13 cellular contexts compared by ENCODE assay signal in genomic region chr12:50275545-50275944, GRCh38. TPM values are rescaled to one million over a fixed set of nuclear protein-coding genes. Genes with fewer than 3 reads are reported as not detected.
DNase-seq lines count a peak whose midpoint lies in the region; ATAC-seq and TF ChIP-seq lines count a peak whose summit lies in the region.
"Had no signal": no experiment of that assay in that cellular context is flagged by ENCODE, and none has a peak within 500 bp of the region (broad histone marks: within the 10 kb centered on the region; RNA-seq: fewer than 3 reads in every experiment).

No MANE protein-coding gene starts in this region.

- H3K27me3 ChIP-seq in ascending aorta = no peaks in the 10 kb centered on the region
- H3K27me3 ChIP-seq in right atrium auricular region = no peaks in the 10 kb centered on the region
- H3K27me3 ChIP-seq: BLaER1 treated with 17β-estradiol and CSF1 and Interleukin-3, amounts not matched to agents 10 nM and 100 nM had no signal

- no peak for TF ChIP-seq CTCF in ascending aorta (IDR thresholded peaks at IDR 0.05)
- no peak for TF ChIP-seq CTCF in right atrium auricular region (IDR thresholded peaks at IDR 0.05)
- TF ChIP-seq CTCF in WTC11 (IDR thresholded peaks at IDR 0.05) = no peak
- TF ChIP-seq CTCF in GM10266 (IDR thresholded peaks at IDR 0.05; ENCODE audit: control insufficient read depth, insufficient read depth, low read depth, missing control alignments) = no peak

- H3K27ac ChIP-seq in ascending aorta = peak overlapping the region; percentile 38 to 43
- peak overlapping the region; percentile 42 to 56 for H3K27ac ChIP-seq in right atrium auricular region
- H3K27ac ChIP-seq: BLaER1 treated with 17β-estradiol and CSF1 and Interleukin-3, amounts not matched to agents 10 nM and 100 nM; GM23248 had no signal

- H3K9me3 ChIP-seq in ascending aorta (no peaks in the 10 kb centered on the region), right atrium auricular region (no peaks in the 10 kb centered on the region)
- H3K9me3 ChIP-seq: BLaER1 treated with 17β-estradiol and CSF1 and Interleukin-3, amounts not matched to agents 10 nM and 100 nM had no signal

- ATAC-seq in WTC11 (no peak), HG02852 (IDR thresholded peaks at IDR 0.05; ENCODE audit: unreplicated experiment) (no peak)

- H3K4me1 ChIP-seq in ascending aorta (peaks cover 0 to 4% of the 10 kb centered on the region in 2 donors), right atrium auricular region (peaks cover 0 to 10% of the 10 kb centered on the region in 2 donors)

- POLR2A ChIA-PET in WTC11 (lab: Charles Lee) = no interaction called here

- no peak overlapping the region for H3K4me3 Mint-ChIP-seq in WTC11
- H3K4me3 Mint-ChIP-seq: memory B cell had no signal

- no peaks in the 10 kb centered on the region for H3K9me3 Mint-ChIP-seq in WTC11
- H3K9me3 Mint-ChIP-seq: brain, memory B cell had no signal

- peaks cover 12% of the 10 kb centered on the region for H3K4me1 Mint-ChIP-seq in WTC11
- H3K4me1 Mint-ChIP-seq: brain, memory B cell had no signal

- CTCF ChIA-PET in WTC11 (lab: Charles Lee) = no interaction called here

- DNase-seq in HT-29 (ENCODE audit: low spot score) = peak; percentile 90
- no peak for DNase-seq in ascending aorta (ENCODE audit: low spot score in 2 of 2)
- DNase-seq in right atrium auricular region (ENCODE audit: low spot score) = no peak
- peak; percentile 40 for DNase-seq in pulmonary artery endothelial cell (ENCODE audit: low read depth, low spot score)
- DNase-seq in WTC11 (ENCODE audit: low spot score) = no peak
- DNase-seq in GM10266 (ENCODE audit: extremely low spot score) = no peak
- no peak for DNase-seq in NCI-H2171 treated with DMSO at 0.1 percent for 48 hours (lab: John Stamatoyannopoulos, UW)
- DNase-seq: GM23248, NCI-H187 had no signal

- H3K36me3 Mint-ChIP-seq in WTC11 = no peaks in the 10 kb centered on the region
- H3K36me3 Mint-ChIP-seq: brain, memory B cell had no signal

- no peaks in the 10 kb centered on the region for H3K36me3 ChIP-seq in ascending aorta
- H3K36me3 ChIP-seq in right atrium auricular region = no peaks in the 10 kb centered on the region
- H3K36me3 ChIP-seq: BLaER1 treated with 17β-estradiol and CSF1 and Interleukin-3, amounts not matched to agents 10 nM and 100 nM had no signal

- intact Hi-C loops in ascending aorta (cut with DNase I) = no loop called here

- H3K27me3 Mint-ChIP-seq in WTC11 (ENCODE audit: low read depth) = no peaks in the 10 kb centered on the region; the same call in 1 of the 2 replicates
- H3K27me3 Mint-ChIP-seq: memory B cell had no signal

- H3K4me3 ChIP-seq in ascending aorta = no peak overlapping the region
- H3K4me3 ChIP-seq in right atrium auricular region = no peak overlapping the region
- H3K4me3 ChIP-seq: BLaER1 treated with 17β-estradiol and CSF1 and Interleukin-3, amounts not matched to agents 10 nM and 100 nM; GM23248 had no signal

- no peak overlapping the region for H3K27ac Mint-ChIP-seq in WTC11
- H3K27ac Mint-ChIP-seq: memory B cell had no signal

TF ChIP-seq in WTC11, 78 proteins besides CTCF, POLR2A, EP300 and RAD21:
- no peak for TF ChIP-seq IRF2 (CRISPR knock-in tag; IDR thresholded peaks at IDR 0.05; ENCODE audit: borderline replicate concordance, low read depth)

RNA-seq across cellular contexts. Expression of gene LIMA1, which starts 7.8 kb away (rescaled TPM):
- total RNA-seq in HT-29 (2014; rRNA removed; shearing (Covaris generic)) = 81.4 and 91.1 TPM in 2 replicates
- total RNA-seq in ascending aorta (79.4 TPM), right atrium auricular region (10 to 100 TPM; 20.7 to 28.3 TPM), pulmonary artery endothelial cell (75.4 and 82.8 TPM in 2 replicates), WTC11 (2021) (30.8 to 41.2 TPM (median 31.2 TPM) in 3 replicates)

Comparison
In these comparisons a context has a peak if more than half of its experiments do, and no peak if none do; other contexts are left out.
1. DNase-seq: peak in HT-29 (single experiment) and pulmonary artery endothelial cell (single experiment); none in ascending aorta (0 of 2), right atrium auricular region (single experiment), WTC11 (single experiment), GM10266 (single experiment) and NCI-H2171 treated with DMSO at 0.1 percent for 48 hours (single experiment).